8 cellular contexts compared by ENCODE assay signal in the genomic region with DNA sequence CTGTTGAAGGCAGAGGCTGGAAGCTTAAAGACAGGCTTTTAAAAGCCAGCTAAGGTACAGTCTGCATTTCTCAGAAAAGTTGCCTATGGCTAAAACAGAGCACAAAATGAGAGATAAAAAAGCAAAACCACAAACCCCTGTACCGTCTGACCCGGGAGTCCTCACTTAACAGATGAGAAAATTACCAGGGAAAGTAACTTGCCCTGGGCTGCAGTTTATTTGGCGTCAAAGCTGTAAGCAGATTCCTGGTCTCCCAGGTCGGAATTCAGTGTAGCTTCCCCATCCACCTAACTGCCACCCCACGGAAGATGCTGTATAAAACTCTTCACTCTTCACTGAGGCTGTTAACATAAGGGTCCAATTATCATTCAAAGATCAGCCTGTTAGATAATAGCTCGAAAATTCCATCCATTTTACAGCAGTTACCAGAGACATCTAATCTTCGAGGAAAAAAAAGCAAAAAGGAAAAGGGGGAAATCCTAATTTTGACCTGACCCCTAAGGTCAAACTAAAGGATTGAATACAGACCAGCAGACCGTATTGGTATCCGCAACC. TPM values are rescaled to one million over a fixed set of nuclear protein-coding genes. Genes with fewer than 3 reads are reported as not detected.
DNase-seq lines count a peak whose midpoint lies in the region; ATAC-seq lines count a peak whose summit lies in the region.

No MANE protein-coding gene starts in this region.

- H3K27me3 ChIP-seq in stomach smooth muscle (ENCODE audit: control insufficient read depth in 1 of 2, insufficient read depth in 2 of 2, low read length in 2 of 2), result no peaks in the 10 kb centered on the region

- peak overlapping the region; percentile 64 to 83 for H3K4me3 ChIP-seq in stomach smooth muscle (ENCODE audit: low read length in 2 of 2)

- no peak for ATAC-seq in activated CD4-positive, alpha-beta T cell treated with anti-CD3 and anti-CD28 coated beads for 36 hours
- ATAC-seq in activated CD8-positive, alpha-beta T cell treated with anti-CD3 and anti-CD28 coated beads, Interleukin-2, amount 10 ng/mL, durations not matched to agents 7 days and 5 days, result no peak
- ATAC-seq in GM21786 (IDR thresholded peaks at IDR 0.05; ENCODE audit: unreplicated experiment) (no peak), GM19328 (IDR thresholded peaks at IDR 0.05; ENCODE audit: unreplicated experiment) (no peak)

- intact Hi-C loops in activated CD4-positive, alpha-beta T cell treated with anti-CD3 and anti-CD28 coated beads for 36 hours (cut with DNase I, micrococcal nuclease), result loop anchor here (1.0 to 10.0 kb wide), 5 partner anchors 87 to 345 kb away; partner anchors contain the start of genes NDUFA6 (in 1 of the 2) and POLDIP3 (in 1 of the 2)

- POLR2A ChIA-PET in activated CD4-positive, alpha-beta T cell treated with anti-CD3 and anti-CD28 coated beads for 36 hours (lab: Charles Lee), result interaction anchor here (0.6 kb wide), 1 partner anchor 433 kb away, joined by 3 read pairs; no protein-coding TSS in a partner anchor
- POLR2A ChIA-PET in activated CD8-positive, alpha-beta T cell treated with anti-CD3 and anti-CD28 coated beads, Interleukin-2, amount 10 ng/mL, durations not matched to agents 7 days and 5 days (lab: Charles Lee), result interaction anchor here (1.0 kb wide), 1 partner anchor 95 kb away, joined by 3 read pairs; no protein-coding TSS in a partner anchor

- no peaks in the 10 kb centered on the region for H3K9me3 Mint-ChIP-seq in activated CD4-positive, alpha-beta T cell treated with anti-CD3 and anti-CD28 coated beads for 36 hours (ENCODE audit: low read depth)
- no peaks in the 10 kb centered on the region for H3K9me3 Mint-ChIP-seq in activated CD8-positive, alpha-beta T cell treated with anti-CD3 and anti-CD28 coated beads, Interleukin-2, amount 10 ng/mL, durations not matched to agents 7 days and 5 days (ENCODE audit: insufficient read depth)
- no peaks in the 10 kb centered on the region for H3K9me3 Mint-ChIP-seq in immature natural killer cell

- no peak overlapping the region for H3K27ac ChIP-seq in stomach smooth muscle (ENCODE audit: low read length)

- no peaks in the 10 kb centered on the region for H3K36me3 ChIP-seq in stomach smooth muscle (ENCODE audit: control insufficient read depth in 2 of 2, insufficient read depth in 2 of 2, low read length in 2 of 2)

- CTCF ChIA-PET in activated CD4-positive, alpha-beta T cell treated with anti-CD3 and anti-CD28 coated beads for 36 hours (lab: Charles Lee), result interaction anchor here (0.7 kb wide), 1 partner anchor 173 kb away, joined by 3 read pairs; no protein-coding TSS in a partner anchor
- CTCF ChIA-PET in activated CD8-positive, alpha-beta T cell treated with anti-CD3 and anti-CD28 coated beads, Interleukin-2, amount 10 ng/mL, durations not matched to agents 7 days and 5 days (lab: Charles Lee), result interaction anchor here (0.6 to 1.4 kb wide), 4 partner anchors 11 to 185 kb away, joined by 3 to 6 read pairs (median 3); no protein-coding TSS in a partner anchor

- no peaks in the 10 kb centered on the region for H3K9me3 ChIP-seq in stomach smooth muscle (ENCODE audit: control insufficient read depth in 2 of 2, low read length in 2 of 2)

- peaks cover 9% of the 10 kb centered on the region for H3K4me1 ChIP-seq in stomach smooth muscle (ENCODE audit: control insufficient read depth, insufficient read depth, low read length)

- peak overlapping the region; percentile 82 for H3K27ac Mint-ChIP-seq in activated CD4-positive, alpha-beta T cell treated with anti-CD3 and anti-CD28 coated beads for 36 hours
- H3K27ac Mint-ChIP-seq in activated CD8-positive, alpha-beta T cell treated with anti-CD3 and anti-CD28 coated beads, Interleukin-2, amount 10 ng/mL, durations not matched to agents 7 days and 5 days, result peak overlapping the region; percentile 88
- peak overlapping the region; percentile 85 to 93 (median 88) for H3K27ac Mint-ChIP-seq in immature natural killer cell

- H3K4me3 Mint-ChIP-seq in activated CD4-positive, alpha-beta T cell treated with anti-CD3 and anti-CD28 coated beads for 36 hours, result peak overlapping the region; percentile 96
- H3K4me3 Mint-ChIP-seq in activated CD8-positive, alpha-beta T cell treated with anti-CD3 and anti-CD28 coated beads, Interleukin-2, amount 10 ng/mL, durations not matched to agents 7 days and 5 days, result peak overlapping the region; percentile 85
- H3K4me3 Mint-ChIP-seq in immature natural killer cell, result peak overlapping the region; percentile 88 to 95 (median 92)

- no peaks in the 10 kb centered on the region for H3K27me3 Mint-ChIP-seq in activated CD4-positive, alpha-beta T cell treated with anti-CD3 and anti-CD28 coated beads for 36 hours
- H3K27me3 Mint-ChIP-seq in activated CD8-positive, alpha-beta T cell treated with anti-CD3 and anti-CD28 coated beads, Interleukin-2, amount 10 ng/mL, durations not matched to agents 7 days and 5 days (ENCODE audit: low read depth), result no peaks in the 10 kb centered on the region
- peaks cover 2 to 8% (median 3%) of the 10 kb centered on the region in 3 donors for H3K27me3 Mint-ChIP-seq in immature natural killer cell (ENCODE audit: low read depth in 3 of 3)

- no peak for DNase-seq in activated CD4-positive, alpha-beta T cell treated with anti-CD3 and anti-CD28 coated beads for 36 hours
- no peak for DNase-seq in activated CD4-positive, alpha-beta T cell treated with anti-CD3 and anti-CD28 coated beads for 4 hours
- no peak for DNase-seq in activated CD8-positive, alpha-beta T cell treated with anti-CD3 and anti-CD28 coated beads, Interleukin-2, amount 10 ng/mL, durations not matched to agents 7 days and 5 days
- DNase-seq in immature natural killer cell, result no peak
- DNase-seq in stimulated activated CD4-positive, alpha-beta T cell treated with anti-CD3 and anti-CD28 coated beads, Interleukin-1b, Interleukin-23, amount 100 ng/mL, for 48 hours, result no peak

- peaks cover 7% of the 10 kb centered on the region for H3K36me3 Mint-ChIP-seq in activated CD4-positive, alpha-beta T cell treated with anti-CD3 and anti-CD28 coated beads for 36 hours (ENCODE audit: low read depth)
- peaks cover 16% of the 10 kb centered on the region for H3K36me3 Mint-ChIP-seq in activated CD8-positive, alpha-beta T cell treated with anti-CD3 and anti-CD28 coated beads, Interleukin-2, amount 10 ng/mL, durations not matched to agents 7 days and 5 days (ENCODE audit: low read depth)
- no peaks in the 10 kb centered on the region for H3K36me3 Mint-ChIP-seq in immature natural killer cell

- H3K4me1 Mint-ChIP-seq in activated CD4-positive, alpha-beta T cell treated with anti-CD3 and anti-CD28 coated beads for 36 hours, result peaks cover 48% of the 10 kb centered on the region
- peaks cover 40% of the 10 kb centered on the region for H3K4me1 Mint-ChIP-seq in activated CD8-positive, alpha-beta T cell treated with anti-CD3 and anti-CD28 coated beads, Interleukin-2, amount 10 ng/mL, durations not matched to agents 7 days and 5 days (ENCODE audit: low read depth)
- peaks cover 39 to 43% of the 10 kb centered on the region in 2 donors for H3K4me1 Mint-ChIP-seq in immature natural killer cell

- H3K9ac ChIP-seq in stomach smooth muscle (ENCODE audit: low read length in 2 of 2), result peak overlapping the region; percentile 65 to 72

RNA-seq across cellular contexts. Expression of gene TCF20, which starts 1.5 kb away (rescaled TPM):
- total RNA-seq in activated CD4-positive, alpha-beta T cell treated with anti-CD3 and anti-CD28 coated beads for 36 hours, result 10 to 100 TPM; 64.1 to 68.3 TPM
- total RNA-seq in activated CD8-positive, alpha-beta T cell treated with anti-CD3 and anti-CD28 coated beads, Interleukin-2, amount 10 ng/mL, durations not matched to agents 7 days and 5 days, result 10 to 100 TPM; 75.9 to 80.5 TPM
- 1 to 10 TPM in 2 of 3 donors, under 1 TPM in 1; 0.12 to 2.4 (median 1.4) TPM for polyA plus RNA-seq in immature natural killer cell
